In the genomic region with DNA sequence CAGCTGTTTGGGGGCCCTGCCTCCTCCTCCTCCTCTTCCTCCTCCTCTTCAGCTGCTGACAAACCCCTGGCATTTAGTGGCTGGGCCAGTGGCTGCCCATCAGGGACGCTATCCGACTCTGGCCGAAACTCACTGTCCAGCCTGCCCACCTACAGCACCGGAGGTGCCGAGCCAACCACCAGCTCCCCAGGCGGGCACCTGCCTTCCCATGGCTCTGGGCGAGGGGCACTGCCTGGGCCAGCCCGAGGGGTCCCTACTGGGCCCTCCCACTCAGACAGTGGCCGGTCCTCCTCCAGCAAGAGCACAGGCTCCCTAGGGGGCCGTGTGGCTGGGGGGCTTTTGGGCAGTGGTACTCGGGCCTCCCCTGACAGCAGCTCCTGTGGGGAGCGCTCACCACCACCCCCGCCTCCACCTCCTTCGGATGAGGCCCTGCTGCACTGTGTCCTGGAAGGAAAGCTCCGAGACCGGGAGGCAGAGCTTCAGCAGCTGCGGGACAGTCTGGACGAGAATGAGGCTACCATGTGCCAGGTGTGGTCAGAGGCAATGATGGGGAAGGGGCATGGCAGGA, we compare ENCODE assay signal across 1 cellular context.
TF ChIP-seq lines count a peak whose summit lies in the region.

No MANE protein-coding gene starts in this region.

TF ChIP-seq in H1, 55 proteins besides CTCF, POLR2A, EP300 and RAD21:
- TF ChIP-seq YY1 (IDR thresholded peaks at IDR 0.05; ENCODE audit: low read depth, low read length) (no peak), SP2 (IDR thresholded peaks at IDR 0.05; ENCODE audit: low read length) (no peak), POU5F1 (IDR thresholded peaks at IDR 0.05; ENCODE audit: low read depth, low read length) (no peak), KDM5A (IDR thresholded peaks at IDR 0.05; ENCODE audit: low read length) (no peak), TAF7 (optimal IDR thresholded peaks at IDR 0.05; ENCODE audit: borderline replicate concordance, low read depth, low read length) (no peak), RNF2 (IDR thresholded peaks at IDR 0.05; ENCODE audit: borderline replicate concordance, low read depth, low read length, missing control alignments, poor library complexity, severe bottlenecking) (no peak), KDM1A (IDR thresholded peaks at IDR 0.05; ENCODE audit: borderline replicate concordance, low read length) (no peak), CTBP2 (IDR thresholded peaks at IDR 0.05; ENCODE audit: borderline replicate concordance, insufficient read depth, insufficient read length, low read length) (no peak), HDAC6 (IDR thresholded peaks at IDR 0.05; ENCODE audit: low read depth, low read length) (no peak), BCL11A (IDR thresholded peaks at IDR 0.05; ENCODE audit: low read depth in 2 of 2, low read length in 2 of 2) (no peak), RXRA (IDR thresholded peaks at IDR 0.05; ENCODE audit: insufficient read depth, low read depth, low read length) (no peak)
- TF ChIP-seq, protein P1, sequence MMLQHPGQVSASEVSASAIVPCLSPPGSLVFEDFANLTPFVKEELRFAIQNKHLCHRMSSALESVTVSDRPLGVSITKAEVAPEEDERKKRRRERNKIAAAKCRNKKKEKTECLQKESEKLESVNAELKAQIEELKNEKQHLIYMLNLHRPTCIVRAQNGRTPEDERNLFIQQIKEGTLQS (IDR thresholded peaks at IDR 0.05; ENCODE audit: insufficient read depth, low read depth, low read length), result no peak
